1 cellular context compared by ENCODE assay signal in genomic region chr4:86108834-86109233, GRCh38.
TF ChIP-seq lines count a peak whose summit lies in the region.

No MANE protein-coding gene starts in this region.

TF ChIP-seq in HepG2, 621 proteins besides CTCF, POLR2A, EP300 and RAD21 (continued from another document and continues in another):
- TF ChIP-seq, protein P1, sequence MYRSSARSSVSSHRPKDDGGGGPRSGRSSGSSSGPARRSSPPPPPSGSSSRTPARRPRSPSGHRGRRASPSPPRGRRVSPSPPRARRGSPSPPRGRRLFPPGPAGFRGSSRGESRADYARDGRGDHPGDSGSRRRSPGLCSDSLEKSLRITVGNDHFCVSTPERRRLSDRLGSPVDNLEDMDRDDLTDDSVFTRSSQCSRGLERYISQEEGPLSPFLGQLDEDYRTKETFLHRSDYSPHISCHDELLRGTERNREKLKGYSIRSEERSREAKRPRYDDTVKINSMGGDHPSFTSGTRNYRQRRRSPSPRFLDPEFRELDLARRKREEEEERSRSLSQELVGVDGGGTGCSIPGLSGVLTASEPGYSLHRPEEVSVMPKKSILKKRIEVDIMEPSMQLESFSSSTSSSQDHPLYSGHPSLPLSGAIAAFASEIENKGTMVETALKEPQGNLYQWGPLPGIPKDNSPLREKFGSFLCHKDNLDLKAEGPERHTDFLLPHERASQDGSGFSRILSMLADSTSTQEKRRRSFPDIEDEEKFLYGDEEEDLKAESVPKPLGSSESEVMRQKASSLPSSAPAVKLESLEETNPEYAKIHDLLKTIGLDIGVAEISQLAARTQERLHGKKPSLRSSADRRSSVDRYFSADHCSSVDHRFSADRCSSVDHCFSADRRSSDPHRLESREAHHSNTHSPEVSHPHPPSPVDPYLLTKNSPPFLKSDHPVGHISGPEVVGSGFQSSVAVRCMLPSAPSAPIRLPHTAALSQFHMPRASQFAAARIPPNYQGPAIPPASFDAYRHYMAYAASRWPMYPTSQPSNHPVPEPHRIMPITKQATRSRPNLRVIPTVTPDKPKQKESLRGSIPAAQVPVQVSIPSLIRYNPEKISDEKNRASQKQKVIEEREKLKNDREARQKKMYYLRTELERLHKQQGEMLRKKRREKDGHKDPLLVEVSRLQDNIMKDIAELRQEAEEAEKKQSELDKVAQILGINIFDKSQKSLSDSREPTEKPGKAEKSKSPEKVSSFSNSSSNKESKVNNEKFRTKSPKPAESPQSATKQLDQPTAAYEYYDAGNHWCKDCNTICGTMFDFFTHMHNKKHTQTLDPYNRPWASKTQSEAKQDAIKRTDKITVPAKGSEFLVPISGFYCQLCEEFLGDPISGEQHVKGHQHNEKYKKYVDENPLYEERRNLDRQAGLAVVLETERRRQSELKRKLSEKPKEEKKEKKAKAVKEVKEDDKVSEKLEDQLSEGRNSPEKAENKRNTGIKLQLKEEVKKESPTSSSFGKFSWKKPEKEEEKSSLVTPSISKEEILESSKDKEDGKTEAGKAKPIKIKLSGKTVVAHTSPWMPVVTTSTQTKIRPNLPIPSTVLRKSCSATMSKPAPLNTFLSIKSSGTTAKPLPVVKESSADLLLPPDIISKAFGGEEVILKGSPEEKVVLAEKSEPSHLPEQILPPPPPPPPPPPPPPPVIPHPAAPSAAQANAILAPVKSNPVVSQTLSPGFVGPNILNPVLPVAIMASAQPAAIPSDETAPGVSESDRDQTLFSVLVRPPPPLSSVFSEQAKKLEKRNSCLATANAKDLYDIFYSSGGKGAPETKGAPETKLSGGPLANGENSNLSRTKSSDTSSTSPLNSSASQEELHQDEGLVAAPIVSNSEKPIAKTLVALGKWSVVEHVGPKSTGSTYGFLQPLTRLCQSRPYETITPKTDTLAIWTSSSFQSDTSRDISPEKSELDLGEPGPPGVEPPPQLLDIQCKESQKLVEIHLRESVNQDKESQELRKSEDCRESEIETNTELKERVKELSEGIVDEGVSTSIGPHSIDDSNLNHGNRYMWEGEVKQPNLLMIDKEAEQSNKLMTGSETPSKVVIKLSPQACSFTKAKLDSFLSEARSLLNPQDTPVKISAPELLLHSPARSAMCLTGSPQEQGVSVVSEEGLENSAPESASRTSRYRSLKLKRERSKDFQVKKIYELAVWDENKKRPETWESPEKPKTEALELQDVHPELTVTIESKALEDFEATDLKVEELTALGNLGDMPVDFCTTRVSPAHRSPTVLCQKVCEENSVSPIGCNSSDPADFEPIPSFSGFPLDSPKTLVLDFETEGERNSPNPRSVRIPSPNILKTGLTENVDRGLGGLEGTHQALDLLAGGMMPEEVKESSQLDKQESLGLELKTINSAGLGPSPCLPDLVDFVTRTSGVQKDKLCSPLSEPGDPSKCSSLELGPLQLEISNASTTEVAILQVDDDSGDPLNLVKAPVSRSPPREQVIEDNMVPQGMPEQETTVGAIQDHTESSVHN (CRISPR knock-in tag; IDR thresholded peaks at IDR 0.05) = no peak
- TF ChIP-seq SRSF4 (IDR thresholded peaks at IDR 0.05; ENCODE audit: low read depth, low read length, poor library complexity, severe bottlenecking) (no peak), LCORL (IDR thresholded peaks at IDR 0.05) (no peak), LCORL (CRISPR knock-in tag; IDR thresholded peaks at IDR 0.05) (no peak), ZNF20 (CRISPR knock-in tag; IDR thresholded peaks at IDR 0.05) (no peak), DPF2 (CRISPR knock-in tag; IDR thresholded peaks at IDR 0.05; ENCODE audit: borderline replicate concordance, low read depth) (no peak), ZNF629 (CRISPR knock-in tag; conservative IDR thresholded peaks at IDR 0.05) (no peak), ZNF547 (CRISPR knock-in tag; IDR thresholded peaks at IDR 0.05) (no peak), NFIC (IDR thresholded peaks at IDR 0.05; ENCODE audit: low read length) (peak; percentile 64; the same call in 1 of the 2 replicates), FOXO1 (CRISPR knock-in tag; IDR thresholded peaks at IDR 0.05) (no peak), PHB2 (IDR thresholded peaks at IDR 0.05; ENCODE audit: partially characterized antibody) (no peak), POGK (CRISPR knock-in tag; conservative IDR thresholded peaks at IDR 0.05) (no peak), SSRP1 (CRISPR knock-in tag; IDR thresholded peaks at IDR 0.05) (no peak), ZNF484 (CRISPR knock-in tag; IDR thresholded peaks at IDR 0.05; ENCODE audit: borderline replicate concordance, low read depth) (no peak), DR1 (CRISPR knock-in tag; IDR thresholded peaks at IDR 0.05) (no peak), GPBP1L1 (CRISPR knock-in tag; IDR thresholded peaks at IDR 0.05) (no peak), GTF3A (CRISPR knock-in tag; conservative IDR thresholded peaks at IDR 0.05) (no peak), DNMT3B (CRISPR knock-in tag; conservative IDR thresholded peaks at IDR 0.05) (no peak), ZNF263 (CRISPR knock-in tag; IDR thresholded peaks at IDR 0.05) (no peak), FOXA3 (CRISPR knock-in tag; IDR thresholded peaks at IDR 0.05) (peak; percentile 91), HDAC6 (IDR thresholded peaks at IDR 0.05; ENCODE audit: low read depth, low read length) (no peak), TOPORS (CRISPR knock-in tag; IDR thresholded peaks at IDR 0.05) (no peak), ZFP36 (IDR thresholded peaks at IDR 0.05; ENCODE audit: borderline replicate concordance, low read depth, low read length, partially characterized antibody) (no peak), TBX2 (CRISPR knock-in tag; IDR thresholded peaks at IDR 0.05; ENCODE audit: borderline replicate concordance) (no peak), JUN (CRISPR knock-in tag; IDR thresholded peaks at IDR 0.05) (no peak)
- TF ChIP-seq, protein P2, sequence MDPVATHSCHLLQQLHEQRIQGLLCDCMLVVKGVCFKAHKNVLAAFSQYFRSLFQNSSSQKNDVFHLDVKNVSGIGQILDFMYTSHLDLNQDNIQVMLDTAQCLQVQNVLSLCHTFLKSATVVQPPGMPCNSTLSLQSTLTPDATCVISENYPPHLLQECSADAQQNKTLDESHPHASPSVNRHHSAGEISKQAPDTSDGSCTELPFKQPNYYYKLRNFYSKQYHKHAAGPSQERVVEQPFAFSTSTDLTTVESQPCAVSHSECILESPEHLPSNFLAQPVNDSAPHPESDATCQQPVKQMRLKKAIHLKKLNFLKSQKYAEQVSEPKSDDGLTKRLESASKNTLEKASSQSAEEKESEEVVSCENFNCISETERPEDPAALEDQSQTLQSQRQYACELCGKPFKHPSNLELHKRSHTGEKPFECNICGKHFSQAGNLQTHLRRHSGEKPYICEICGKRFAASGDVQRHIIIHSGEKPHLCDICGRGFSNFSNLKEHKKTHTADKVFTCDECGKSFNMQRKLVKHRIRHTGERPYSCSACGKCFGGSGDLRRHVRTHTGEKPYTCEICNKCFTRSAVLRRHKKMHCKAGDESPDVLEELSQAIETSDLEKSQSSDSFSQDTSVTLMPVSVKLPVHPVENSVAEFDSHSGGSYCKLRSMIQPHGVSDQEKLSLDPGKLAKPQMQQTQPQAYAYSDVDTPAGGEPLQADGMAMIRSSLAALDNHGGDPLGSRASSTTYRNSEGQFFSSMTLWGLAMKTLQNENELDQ (CRISPR knock-in tag; IDR thresholded peaks at IDR 0.05; ENCODE audit: borderline replicate concordance) = no peak
- TF ChIP-seq, protein P3, sequence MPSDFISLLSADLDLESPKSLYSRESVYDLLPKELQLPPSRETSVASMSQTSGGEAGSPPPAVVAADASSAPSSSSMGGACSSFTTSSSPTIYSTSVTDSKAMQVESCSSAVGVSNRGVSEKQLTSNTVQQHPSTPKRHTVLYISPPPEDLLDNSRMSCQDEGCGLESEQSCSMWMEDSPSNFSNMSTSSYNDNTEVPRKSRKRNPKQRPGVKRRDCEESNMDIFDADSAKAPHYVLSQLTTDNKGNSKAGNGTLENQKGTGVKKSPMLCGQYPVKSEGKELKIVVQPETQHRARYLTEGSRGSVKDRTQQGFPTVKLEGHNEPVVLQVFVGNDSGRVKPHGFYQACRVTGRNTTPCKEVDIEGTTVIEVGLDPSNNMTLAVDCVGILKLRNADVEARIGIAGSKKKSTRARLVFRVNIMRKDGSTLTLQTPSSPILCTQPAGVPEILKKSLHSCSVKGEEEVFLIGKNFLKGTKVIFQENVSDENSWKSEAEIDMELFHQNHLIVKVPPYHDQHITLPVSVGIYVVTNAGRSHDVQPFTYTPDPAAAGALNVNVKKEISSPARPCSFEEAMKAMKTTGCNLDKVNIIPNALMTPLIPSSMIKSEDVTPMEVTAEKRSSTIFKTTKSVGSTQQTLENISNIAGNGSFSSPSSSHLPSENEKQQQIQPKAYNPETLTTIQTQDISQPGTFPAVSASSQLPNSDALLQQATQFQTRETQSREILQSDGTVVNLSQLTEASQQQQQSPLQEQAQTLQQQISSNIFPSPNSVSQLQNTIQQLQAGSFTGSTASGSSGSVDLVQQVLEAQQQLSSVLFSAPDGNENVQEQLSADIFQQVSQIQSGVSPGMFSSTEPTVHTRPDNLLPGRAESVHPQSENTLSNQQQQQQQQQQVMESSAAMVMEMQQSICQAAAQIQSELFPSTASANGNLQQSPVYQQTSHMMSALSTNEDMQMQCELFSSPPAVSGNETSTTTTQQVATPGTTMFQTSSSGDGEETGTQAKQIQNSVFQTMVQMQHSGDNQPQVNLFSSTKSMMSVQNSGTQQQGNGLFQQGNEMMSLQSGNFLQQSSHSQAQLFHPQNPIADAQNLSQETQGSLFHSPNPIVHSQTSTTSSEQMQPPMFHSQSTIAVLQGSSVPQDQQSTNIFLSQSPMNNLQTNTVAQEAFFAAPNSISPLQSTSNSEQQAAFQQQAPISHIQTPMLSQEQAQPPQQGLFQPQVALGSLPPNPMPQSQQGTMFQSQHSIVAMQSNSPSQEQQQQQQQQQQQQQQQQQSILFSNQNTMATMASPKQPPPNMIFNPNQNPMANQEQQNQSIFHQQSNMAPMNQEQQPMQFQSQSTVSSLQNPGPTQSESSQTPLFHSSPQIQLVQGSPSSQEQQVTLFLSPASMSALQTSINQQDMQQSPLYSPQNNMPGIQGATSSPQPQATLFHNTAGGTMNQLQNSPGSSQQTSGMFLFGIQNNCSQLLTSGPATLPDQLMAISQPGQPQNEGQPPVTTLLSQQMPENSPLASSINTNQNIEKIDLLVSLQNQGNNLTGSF (CRISPR knock-in tag; IDR thresholded peaks at IDR 0.05) = no peak
- TF ChIP-seq, protein P4, sequence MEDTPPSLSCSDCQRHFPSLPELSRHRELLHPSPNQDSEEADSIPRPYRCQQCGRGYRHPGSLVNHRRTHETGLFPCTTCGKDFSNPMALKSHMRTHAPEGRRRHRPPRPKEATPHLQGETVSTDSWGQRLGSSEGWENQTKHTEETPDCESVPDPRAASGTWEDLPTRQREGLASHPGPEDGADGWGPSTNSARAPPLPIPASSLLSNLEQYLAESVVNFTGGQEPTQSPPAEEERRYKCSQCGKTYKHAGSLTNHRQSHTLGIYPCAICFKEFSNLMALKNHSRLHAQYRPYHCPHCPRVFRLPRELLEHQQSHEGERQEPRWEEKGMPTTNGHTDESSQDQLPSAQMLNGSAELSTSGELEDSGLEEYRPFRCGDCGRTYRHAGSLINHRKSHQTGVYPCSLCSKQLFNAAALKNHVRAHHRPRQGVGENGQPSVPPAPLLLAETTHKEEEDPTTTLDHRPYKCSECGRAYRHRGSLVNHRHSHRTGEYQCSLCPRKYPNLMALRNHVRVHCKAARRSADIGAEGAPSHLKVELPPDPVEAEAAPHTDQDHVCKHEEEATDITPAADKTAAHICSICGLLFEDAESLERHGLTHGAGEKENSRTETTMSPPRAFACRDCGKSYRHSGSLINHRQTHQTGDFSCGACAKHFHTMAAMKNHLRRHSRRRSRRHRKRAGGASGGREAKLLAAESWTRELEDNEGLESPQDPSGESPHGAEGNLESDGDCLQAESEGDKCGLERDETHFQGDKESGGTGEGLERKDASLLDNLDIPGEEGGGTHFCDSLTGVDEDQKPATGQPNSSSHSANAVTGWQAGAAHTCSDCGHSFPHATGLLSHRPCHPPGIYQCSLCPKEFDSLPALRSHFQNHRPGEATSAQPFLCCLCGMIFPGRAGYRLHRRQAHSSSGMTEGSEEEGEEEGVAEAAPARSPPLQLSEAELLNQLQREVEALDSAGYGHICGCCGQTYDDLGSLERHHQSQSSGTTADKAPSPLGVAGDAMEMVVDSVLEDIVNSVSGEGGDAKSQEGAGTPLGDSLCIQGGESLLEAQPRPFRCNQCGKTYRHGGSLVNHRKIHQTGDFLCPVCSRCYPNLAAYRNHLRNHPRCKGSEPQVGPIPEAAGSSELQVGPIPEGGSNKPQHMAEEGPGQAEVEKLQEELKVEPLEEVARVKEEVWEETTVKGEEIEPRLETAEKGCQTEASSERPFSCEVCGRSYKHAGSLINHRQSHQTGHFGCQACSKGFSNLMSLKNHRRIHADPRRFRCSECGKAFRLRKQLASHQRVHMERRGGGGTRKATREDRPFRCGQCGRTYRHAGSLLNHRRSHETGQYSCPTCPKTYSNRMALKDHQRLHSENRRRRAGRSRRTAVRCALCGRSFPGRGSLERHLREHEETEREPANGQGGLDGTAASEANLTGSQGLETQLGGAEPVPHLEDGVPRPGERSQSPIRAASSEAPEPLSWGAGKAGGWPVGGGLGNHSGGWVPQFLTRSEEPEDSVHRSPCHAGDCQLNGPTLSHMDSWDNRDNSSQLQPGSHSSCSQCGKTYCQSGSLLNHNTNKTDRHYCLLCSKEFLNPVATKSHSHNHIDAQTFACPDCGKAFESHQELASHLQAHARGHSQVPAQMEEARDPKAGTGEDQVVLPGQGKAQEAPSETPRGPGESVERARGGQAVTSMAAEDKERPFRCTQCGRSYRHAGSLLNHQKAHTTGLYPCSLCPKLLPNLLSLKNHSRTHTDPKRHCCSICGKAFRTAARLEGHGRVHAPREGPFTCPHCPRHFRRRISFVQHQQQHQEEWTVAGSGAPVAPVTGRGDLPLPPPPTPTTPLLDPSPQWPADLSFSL (CRISPR knock-in tag; IDR thresholded peaks at IDR 0.05) = no peak
